1 cellular context compared by ENCODE assay signal in genomic region chr7:12851841-12852240, GRCh38.
TF ChIP-seq lines count a peak whose summit lies in the region.

No MANE protein-coding gene starts in this region.

TF ChIP-seq in A549, 52 proteins besides CTCF, POLR2A, EP300 and RAD21 (continued from another document):
- TF ChIP-seq, protein P1, sequence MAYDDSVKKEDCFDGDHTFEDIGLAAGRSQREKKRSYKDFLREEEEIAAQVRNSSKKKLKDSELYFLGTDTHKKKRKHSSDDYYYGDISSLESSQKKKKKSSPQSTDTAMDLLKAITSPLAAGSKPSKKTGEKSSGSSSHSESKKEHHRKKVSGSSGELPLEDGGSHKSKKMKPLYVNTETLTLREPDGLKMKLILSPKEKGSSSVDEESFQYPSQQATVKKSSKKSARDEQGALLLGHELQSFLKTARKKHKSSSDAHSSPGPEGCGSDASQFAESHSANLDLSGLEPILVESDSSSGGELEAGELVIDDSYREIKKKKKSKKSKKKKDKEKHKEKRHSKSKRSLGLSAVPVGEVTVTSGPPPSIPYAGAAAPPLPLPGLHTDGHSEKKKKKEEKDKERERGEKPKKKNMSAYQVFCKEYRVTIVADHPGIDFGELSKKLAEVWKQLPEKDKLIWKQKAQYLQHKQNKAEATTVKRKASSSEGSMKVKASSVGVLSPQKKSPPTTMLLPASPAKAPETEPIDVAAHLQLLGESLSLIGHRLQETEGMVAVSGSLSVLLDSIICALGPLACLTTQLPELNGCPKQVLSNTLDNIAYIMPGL (CRISPR knock-in tag; IDR thresholded peaks at IDR 0.05; ENCODE audit: borderline replicate concordance) = no peak
- no peak for TF ChIP-seq FOSB (CRISPR knock-in tag; IDR thresholded peaks at IDR 0.05)
- peak; percentile 57 to 69; a peak in 2 of 4 replicates for TF ChIP-seq CEBPB (IDR thresholded peaks at IDR 0.05)
- no peak for TF ChIP-seq CHD2 (IDR thresholded peaks at IDR 0.05; ENCODE audit: low read length, partially characterized antibody)
- TF ChIP-seq GATA3 (IDR thresholded peaks at IDR 0.05; ENCODE audit: borderline replicate concordance) = peak; percentile 32; the same call in 1 of the 2 replicates
- TF ChIP-seq ZSCAN20 (CRISPR knock-in tag; IDR thresholded peaks at IDR 0.05) = no peak
- TF ChIP-seq FOXS1 (CRISPR knock-in tag; IDR thresholded peaks at IDR 0.05) = no peak
- no peak for TF ChIP-seq NPAS2 (CRISPR knock-in tag; IDR thresholded peaks at IDR 0.05; ENCODE audit: borderline replicate concordance)
- no peak for TF ChIP-seq TFCP2L1 (CRISPR knock-in tag; IDR thresholded peaks at IDR 0.05)
